Comparison of ENCODE assay signal across 1 cellular context in the genomic region with DNA sequence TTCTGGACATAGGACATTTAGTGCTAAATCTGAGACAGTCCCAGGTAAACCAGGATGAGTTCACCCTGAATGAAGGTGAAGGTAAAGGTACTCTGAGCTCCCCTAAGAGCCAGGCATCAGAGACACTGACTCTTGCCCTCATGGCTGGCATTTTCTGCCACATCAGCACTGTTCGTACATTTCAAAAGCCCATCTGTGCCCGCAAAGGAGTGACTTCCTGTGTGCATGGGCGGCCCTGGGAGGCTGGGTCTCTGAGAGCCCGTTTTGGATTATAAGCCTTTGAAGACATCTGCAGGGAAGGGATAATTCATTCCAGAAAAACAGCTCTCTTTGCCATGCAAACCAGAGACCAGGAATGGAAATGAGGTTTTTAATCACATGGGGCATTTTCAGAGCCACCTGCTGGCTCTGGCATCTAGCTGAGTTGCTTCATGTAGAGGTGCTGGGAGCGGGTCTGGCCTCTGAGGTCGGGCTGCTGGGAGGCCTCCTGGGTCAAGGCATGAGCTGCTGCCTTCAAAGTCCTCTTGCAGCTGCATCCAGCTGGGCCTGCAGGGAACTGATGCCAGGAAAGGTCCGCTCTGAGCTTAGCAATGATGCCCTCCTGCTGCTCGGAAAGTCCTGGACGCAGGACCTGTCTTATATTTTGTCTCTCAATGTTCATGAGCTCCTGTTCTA.
TF ChIP-seq lines count a peak whose summit lies in the region.

No MANE protein-coding gene starts in this region.

TF ChIP-seq in H1, 55 proteins besides CTCF, POLR2A, EP300 and RAD21 (continued from another document):
- no peak for TF ChIP-seq CBX8 (IDR thresholded peaks at IDR 0.05; ENCODE audit: borderline replicate concordance, low read depth, low read length)
- no peak for TF ChIP-seq TEAD4 (IDR thresholded peaks at IDR 0.05; ENCODE audit: low read depth, low read length)
- TF ChIP-seq NANOG (IDR thresholded peaks at IDR 0.05; ENCODE audit: insufficient read depth, low read depth, low read length, poor library complexity, severe bottlenecking) = no peak
